Comparison of ENCODE assay signal across 26 cellular contexts in genomic region chr16:50591209-50591608, GRCh38. TPM values are rescaled to one million over a fixed set of nuclear protein-coding genes. Genes with fewer than 3 reads are reported as not detected.
DNase-seq lines count a peak whose midpoint lies in the region; ATAC-seq, FAIRE-seq and TF ChIP-seq lines count a peak whose summit lies in the region.
"Had no signal": no experiment of that assay in that cellular context is flagged by ENCODE, and none has a peak within 500 bp of the region (broad histone marks: within the 10 kb centered on the region; RNA-seq: fewer than 3 reads in every experiment).

No MANE protein-coding gene starts in this region.

- TF ChIP-seq CTCF in HepG2 (CRISPR knock-in tag; IDR thresholded peaks at IDR 0.05): no peak

- H4K20me1 ChIP-seq in HepG2 (ENCODE audit: insufficient read depth, low read length): peaks cover 98% of the 10 kb centered on the region

- ATAC-seq in left ventricle myocardium superior (no peak), Right ventricle myocardium superior (ENCODE audit: poor library complexity) (no peak), HepG2 (no peak), HG02938 (IDR thresholded peaks at IDR 0.05; ENCODE audit: unreplicated experiment) (no peak)
- ATAC-seq: activated CD4-positive, alpha-beta T cell treated with anti-CD3 and anti-CD28 coated beads for 36 hours; activated naive CD8-positive, alpha-beta T cell treated with anti-CD3 and anti-CD28 coated beads, Interleukin-2, amount 50 U/mL, for 24 hours; CD8-positive, alpha-beta T cell had no signal

- TF ChIP-seq RAD21 in HepG2 (CRISPR knock-in tag; IDR thresholded peaks at IDR 0.05): no peak

- TF ChIP-seq POLR2A in HepG2 (IDR thresholded peaks at IDR 0.05; ENCODE audit: insufficient read depth in 1 of 2, low read depth in 2 of 2, low read length in 2 of 2): no peak

- H3K4me3 ChIP-seq in HepG2 (replicated peaks in 1 of 3; ENCODE audit: insufficient read depth in 1 of 3, low read depth in 2 of 3, low read length in 3 of 3): no peak overlapping the region
- no peak overlapping the region for H3K4me3 ChIP-seq in rectal smooth muscle tissue (ENCODE audit: low read length)
- H3K4me3 ChIP-seq: GM23248, SK-N-MC, uterus had no signal

- in situ Hi-C loops in HepG2 (cut with HindIII; ENCODE audit: extremely low pct_ligation_motif_present, low pct_unique_long_range_greater_than_20kb): no loop called here

- BruUV-seq in HepG2 (replicated peaks; lab: Mats Ljungman, UMichigan): no TSS peak

- peak; percentile 9 for DNase-seq in left ventricle myocardium superior
- no peak for DNase-seq in Right ventricle myocardium superior
- no peak for DNase-seq in HepG2 (ENCODE audit: low spot score)
- no peak for DNase-seq in foreskin melanocyte
- no peak for DNase-seq in stimulated activated naive CD4-positive, alpha-beta T cell treated with Interleukin-2 at 50 U/mL for 16 hours (lab: John Stamatoyannopoulos, UW)
- DNase-seq in NCI-H187 treated with DMSO at 0.1 percent for 48 hours (lab: John Stamatoyannopoulos, UW): no peak
- DNase-seq: activated CD4-positive, alpha-beta T cell treated with anti-CD3 and anti-CD28 coated beads for 36 hours; activated gamma-delta T cell; activated naive CD8-positive, alpha-beta T cell treated with anti-CD3 and anti-CD28 coated beads, Interleukin-2, amount 50 U/mL, for 24 hours; brain microvascular endothelial cell; CD8-positive, alpha-beta T cell; cortex of kidney; DMS 273 treated with DMSO at 0.1 percent for 48 hours; EL; GM23248; immature natural killer cell; naive B cell; NCI-H1436 treated with DMSO at 0.1 percent for 48 hours; NCI-H446 treated with DMSO at 0.1 percent for 48 hours; RPMI8226 had no signal

- H3K4me2 ChIP-seq in HepG2 (ENCODE audit: low read depth, low read length): no peak overlapping the region

- H3K4me1 ChIP-seq in HepG2 (ENCODE audit: insufficient read depth, low read length) (peaks cover 52% of the 10 kb centered on the region), rectal smooth muscle tissue (ENCODE audit: control insufficient read depth, insufficient read depth, low read length) (peaks cover 18% of the 10 kb centered on the region)
- H3K4me1 ChIP-seq: uterus had no signal

- H3K9ac ChIP-seq in HepG2 (ENCODE audit: insufficient read depth, low read depth, low read length): no peak overlapping the region
- H3K9ac ChIP-seq in rectal smooth muscle tissue (ENCODE audit: low read length): no peak overlapping the region
- H3K9ac ChIP-seq: GM23248 had no signal

- CTCF ChIA-PET in HepG2 (lab: Yijun Ruan, JAX; ENCODE audit: low intra/inter-chr PET ratio, low total read pairs): no interaction called here

- 95% methylated on average over 6 of the region's 6 CpGs for WGBS in HepG2 (ENCODE audit: low lambda C conversion rate)

- H3K27me3 ChIP-seq in HepG2 (ENCODE audit: control insufficient read depth in 1 of 2, insufficient read depth in 2 of 2, low read length in 2 of 2) (no peaks in the 10 kb centered on the region), rectal smooth muscle tissue (ENCODE audit: control insufficient read depth, insufficient read depth, low read length) (no peaks in the 10 kb centered on the region)
- H3K27me3 ChIP-seq: uterus had no signal

- H2AFZ ChIP-seq in HepG2 (ENCODE audit: low read length): no peak overlapping the region
- H2AFZ ChIP-seq: GM23248 had no signal

- no peak for TF ChIP-seq EP300 in HepG2 (IDR thresholded peaks at IDR 0.05; ENCODE audit: low read depth in 2 of 2, low read length in 2 of 2)
- TF ChIP-seq EP300 in HepG2 (CRISPR knock-in tag; IDR thresholded peaks at IDR 0.05; ENCODE audit: borderline replicate concordance): no peak

- peaks cover 67 to 97% of the 10 kb centered on the region in 2 experiments for H3K36me3 ChIP-seq in HepG2 (replicated peaks in 1 of 2; ENCODE audit: control insufficient read depth in 1 of 2, insufficient read depth in 2 of 2, low read length in 2 of 2)
- no peaks in the 10 kb centered on the region for H3K36me3 ChIP-seq in rectal smooth muscle tissue (ENCODE audit: control insufficient read depth, insufficient read depth, low read length)
- H3K36me3 ChIP-seq: brain microvascular endothelial cell, uterus had no signal

- no peaks in the 10 kb centered on the region for H3K9me3 ChIP-seq in HepG2 (ENCODE audit: low read length)
- H3K9me3 ChIP-seq: uterus had no signal

- intact Hi-C loops in left ventricle myocardium superior (cut with micrococcal nuclease) (no loop called here), Right ventricle myocardium superior (cut with DNase I) (loop anchor here (5.0 kb wide), 1 partner anchor 36 kb away; no protein-coding TSS in a partner anchor), HepG2 (cut with micrococcal nuclease; ENCODE audit: unreplicated experiment) (no loop called here)

- FAIRE-seq in HepG2 (lab: Jason Lieb, UNC): no peak
- FAIRE-seq: A204.1, GM12891 had no signal

- no peak overlapping the region for H3K27ac ChIP-seq in HepG2 (ENCODE audit: extremely low read length, insufficient read depth, low read length)
- peak overlapping the region; percentile 79 for H3K27ac ChIP-seq in rectal smooth muscle tissue (ENCODE audit: low read depth, low read length)
- H3K27ac ChIP-seq: brain microvascular endothelial cell, GM23248, SK-N-MC, uterus had no signal

- H3K79me2 ChIP-seq in HepG2 (ENCODE audit: insufficient read depth, low read length): peaks cover 94% of the 10 kb centered on the region

- POLR2A ChIA-PET in HepG2 (lab: Yijun Ruan, JAX): no interaction called here

TF ChIP-seq in HepG2, 621 proteins besides CTCF, POLR2A, EP300 and RAD21:
- no peak for TF ChIP-seq ZNF75D (CRISPR knock-in tag; IDR thresholded peaks at IDR 0.05; ENCODE audit: borderline replicate concordance)
- TF ChIP-seq ZNF589 (CRISPR knock-in tag; conservative IDR thresholded peaks at IDR 0.05): 0 out of 2 replicates have a peak, but pooled peaks have one; percentile 28
- no peak for TF ChIP-seq TEAD2 (CRISPR knock-in tag; IDR thresholded peaks at IDR 0.05)
- TF ChIP-seq NR2F1 (CRISPR knock-in tag; IDR thresholded peaks at IDR 0.05): no peak
- no peak for TF ChIP-seq SOX5 (CRISPR knock-in tag; IDR thresholded peaks at IDR 0.05; ENCODE audit: borderline replicate concordance)
- TF ChIP-seq ATF1 (CRISPR knock-in tag; IDR thresholded peaks at IDR 0.05): no peak
- TF ChIP-seq RBM22 (optimal IDR thresholded peaks at IDR 0.05; ENCODE audit: low read length): peak; percentile 89
- TF ChIP-seq ZNF775 (CRISPR knock-in tag; IDR thresholded peaks at IDR 0.05; ENCODE audit: borderline replicate concordance): no peak
- TF ChIP-seq SRSF4 (IDR thresholded peaks at IDR 0.05; ENCODE audit: low read depth, low read length, poor library complexity, severe bottlenecking): no peak
TF ChIP-seq in HepG2: peak in this region for 2.

RNA-seq across cellular contexts. Expression of gene NKD1, which starts 43.0 kb away (rescaled TPM):
- total RNA-seq in left ventricle myocardium superior (0.59 TPM), Right ventricle myocardium superior (0.16 TPM), HepG2 (2016; rRNA removed; fragmentation: Illumina TruSeq; extraction: Trizol) (59.0 and 70.4 TPM in 2 replicates)
- 19.9 and 25.5 TPM in 2 replicates for total RNA-seq in HepG2 (2016; cell fraction: cytosol; rRNA removed; fragmentation: Illumina TruSeq; extraction: Trizol; ENCODE audit: low read depth)
- 50.0 and 70.7 TPM in 2 replicates for total RNA-seq in HepG2 (2016; cell fraction: insoluble cytoplasmic fraction; rRNA removed; fragmentation: Illumina TruSeq; extraction: Trizol)
- total RNA-seq in HepG2 (2016; cell fraction: membrane; rRNA removed; fragmentation: Illumina TruSeq; extraction: Trizol): 136 and 148 TPM in 2 replicates
- total RNA-seq in HepG2 (2016; cell fraction: nucleus; rRNA removed; fragmentation: Illumina TruSeq; extraction: Trizol): 61.9 and 70.6 TPM in 2 replicates
- 86.1 and 121 TPM in 2 replicates for polyA plus RNA-seq in HepG2 (2011; rRNA removed)
- 22.3 and 49.7 TPM in 2 replicates for polyA plus RNA-seq in HepG2 (2011; cell fraction: cytosol; rRNA removed)
- polyA plus RNA-seq in HepG2 (2011; cell fraction: nucleus; rRNA removed): 150 and 275 TPM in 2 replicates
- 58.7 and 76.3 TPM in 2 replicates for polyA plus RNA-seq in HepG2 (2012)
- polyA plus RNA-seq in HepG2 (2016; cell fraction: cytosol; fragmentation: Illumina TruSeq; extraction: Trizol; ENCODE audit: low read depth): 106 and 127 TPM in 2 replicates
- polyA plus RNA-seq in HepG2 (2016; cell fraction: insoluble cytoplasmic fraction; fragmentation: Illumina TruSeq; extraction: Trizol; ENCODE audit: low read depth): 95.8 and 124 TPM in 2 replicates
- 156 and 170 TPM in 2 replicates for polyA plus RNA-seq in HepG2 (2016; cell fraction: membrane; fragmentation: Illumina TruSeq; extraction: Trizol; ENCODE audit: low read depth)
- 155 and 169 TPM in 2 replicates for polyA plus RNA-seq in HepG2 (2016; cell fraction: nucleus; fragmentation: Illumina TruSeq; extraction: Trizol; ENCODE audit: insufficient read depth, low read depth)
- polyA minus RNA-seq in HepG2 (2011; rRNA and poly(A)+ RNA removed; ENCODE audit: low replicate concordance): 0.02 and 110 TPM in 2 replicates
- 14.3 and 28.8 TPM in 2 replicates for polyA minus RNA-seq in HepG2 (2011; cell fraction: cytosol; rRNA and poly(A)+ RNA removed)
- polyA minus RNA-seq in HepG2 (2011; cell fraction: nucleus; rRNA and poly(A)+ RNA removed): 43.1 and 57.6 TPM in 2 replicates
- total RNA-seq: GM23248 had no signal
- polyA plus RNA-seq: GM23248, immature natural killer cell had no signal

Comparison
In these comparisons a context has a peak if more than half of its experiments do, and no peak if none do; other contexts are left out.
1. RNA of gene NKD1, which starts 43.0 kb away (total RNA-seq): 19.9 to 148 TPM in HepG2; 0.59 TPM in left ventricle myocardium superior (single experiment) and 0.16 TPM in Right ventricle myocardium superior (single experiment); every median in the first group is over 10 times any median in the second.